In genomic region chr17:50143461-50144176, GRCh38 we compare ENCODE assay signal across 20 cellular contexts. TPM values are rescaled to one million over a fixed set of nuclear protein-coding genes. Genes with fewer than 3 reads are reported as not detected.
DNase-seq lines count a peak whose midpoint lies in the region; ATAC-seq and TF ChIP-seq lines count a peak whose summit lies in the region.
"Had no signal": no experiment of that assay in that cellular context is flagged by ENCODE, and none has a peak within 500 bp of the region (broad histone marks: within the 10 kb centered on the region; RNA-seq: fewer than 3 reads in every experiment).

No MANE protein-coding gene starts in this region.

- CTCF ChIA-PET in activated naive CD4-positive, alpha-beta T cell treated with anti-CD3 and anti-CD28 coated beads for 36 hours (lab: Charles Lee) = interaction anchor here (1.3 kb wide), 1 partner anchor 18 kb away, joined by 3 read pairs; no protein-coding TSS in a partner anchor
- CTCF ChIA-PET in A673 (lab: Charles Lee) = no interaction called here

- TF ChIP-seq CTCF in brain (conservative IDR thresholded peaks at IDR 0.05) = no peak
- no peak for TF ChIP-seq CTCF in A673 (conservative IDR thresholded peaks at IDR 0.05; ENCODE audit: low read depth, low read length)

- no peak overlapping the region for H3K27ac ChIP-seq in A673 (ENCODE audit: low read depth, low read length, poor library complexity, severe bottlenecking)

- no peak overlapping the region for H3K4me3 ChIP-seq in A673 (ENCODE audit: low read depth, low read length, poor library complexity, severe bottlenecking)
- H3K4me3 ChIP-seq: tibial nerve had no signal

- peaks cover 75% of the 10 kb centered on the region for H3K4me1 Mint-ChIP-seq in activated naive CD4-positive, alpha-beta T cell treated with anti-CD3 and anti-CD28 coated beads for 36 hours (ENCODE audit: low read depth)
- H3K4me1 Mint-ChIP-seq in T-helper 17 cell (peaks cover 80% of the 10 kb centered on the region), brain (peaks cover 49% of the 10 kb centered on the region)
- peaks cover 85% of the 10 kb centered on the region for H3K4me1 Mint-ChIP-seq in stimulated activated effector memory CD8-positive, alpha-beta T cell treated with anti-CD3 and anti-CD28 coated beads, Interleukin-12 subunit alpha, Interleukin-12 subunit beta, amount 100 ng/mL, for 72 hours

- H3K4me3 Mint-ChIP-seq in activated naive CD4-positive, alpha-beta T cell treated with anti-CD3 and anti-CD28 coated beads for 36 hours = no peak overlapping the region
- H3K4me3 Mint-ChIP-seq in T-helper 17 cell (peak overlapping the region; percentile 67), brain (peak overlapping the region in 1 of 5 experiments; percentile 30)
- H3K4me3 Mint-ChIP-seq in stimulated activated effector memory CD8-positive, alpha-beta T cell treated with anti-CD3 and anti-CD28 coated beads, Interleukin-12 subunit alpha, Interleukin-12 subunit beta, amount 100 ng/mL, for 72 hours = no peak overlapping the region

- peak overlapping the region; percentile 22 for H3K27ac Mint-ChIP-seq in activated naive CD4-positive, alpha-beta T cell treated with anti-CD3 and anti-CD28 coated beads for 36 hours
- H3K27ac Mint-ChIP-seq in T-helper 17 cell = peak overlapping the region; percentile 91
- peak overlapping the region in 4 of 5 experiments; percentile 24 to 60 (median 38) for H3K27ac Mint-ChIP-seq in brain
- peak overlapping the region; percentile 96 for H3K27ac Mint-ChIP-seq in stimulated activated effector memory CD8-positive, alpha-beta T cell treated with anti-CD3 and anti-CD28 coated beads, Interleukin-12 subunit alpha, Interleukin-12 subunit beta, amount 100 ng/mL, for 72 hours

- no TSS peak for BruUV-seq in A673 (replicated peaks; lab: Mats Ljungman, UMichigan)

- DNase-seq in activated naive CD4-positive, alpha-beta T cell treated with anti-CD3 and anti-CD28 coated beads for 36 hours = no peak
- no peak for DNase-seq in activated naive CD4-positive, alpha-beta T cell treated with Interleukin-2 at 50 U/mL for 16 hours
- DNase-seq in T-helper 17 cell (no peak), pons (ENCODE audit: low spot score) (no peak), A673 (ENCODE audit: low spot score) (no peak)
- no peak for DNase-seq in stimulated activated effector memory CD8-positive, alpha-beta T cell treated with anti-CD3 and anti-CD28 coated beads, Interleukin-12 subunit alpha, Interleukin-12 subunit beta, amount 100 ng/mL, for 72 hours (ENCODE audit: low spot score in 2 of 2)
- DNase-seq: activated CD4-positive, CD25-positive, alpha-beta regulatory T cell; activated naive CD4-positive, alpha-beta T cell; mesendoderm; OCI-M1; SIG-M5; small intestine had no signal

- H3K9me3 ChIP-seq in T-helper 17 cell (ENCODE audit: control insufficient read depth, low read length, poor library complexity, severe bottlenecking) (no peaks in the 10 kb centered on the region), A673 (ENCODE audit: low read depth, low read length, poor library complexity, severe bottlenecking) (no peaks in the 10 kb centered on the region)
- H3K9me3 ChIP-seq: tibial nerve had no signal

- H3K4me1 ChIP-seq in A673 (ENCODE audit: insufficient read depth, low read length, poor library complexity, severe bottlenecking) = peaks cover 23% of the 10 kb centered on the region

- peaks cover 68% of the 10 kb centered on the region for H3K36me3 ChIP-seq in A673 (ENCODE audit: insufficient read depth, low read length, poor library complexity, severe bottlenecking)

- peaks cover 65% of the 10 kb centered on the region for H3K36me3 Mint-ChIP-seq in activated naive CD4-positive, alpha-beta T cell treated with anti-CD3 and anti-CD28 coated beads for 36 hours (ENCODE audit: low read depth)
- H3K36me3 Mint-ChIP-seq in T-helper 17 cell (ENCODE audit: low read depth) = peaks cover 21% of the 10 kb centered on the region
- peaks cover 63% of the 10 kb centered on the region for H3K36me3 Mint-ChIP-seq in brain
- H3K36me3 Mint-ChIP-seq in stimulated activated effector memory CD8-positive, alpha-beta T cell treated with anti-CD3 and anti-CD28 coated beads, Interleukin-12 subunit alpha, Interleukin-12 subunit beta, amount 100 ng/mL, for 72 hours = peaks cover 97% of the 10 kb centered on the region

- POLR2A ChIA-PET in A673 (lab: Charles Lee; ENCODE audit: low non-redundant PET) = no interaction called here

- no peaks in the 10 kb centered on the region for H3K27me3 ChIP-seq in A673 (replicated peaks; ENCODE audit: insufficient read depth, low read depth, low read length, poor library complexity)
- H3K27me3 ChIP-seq: tibial nerve had no signal

- H3K27me3 Mint-ChIP-seq in activated naive CD4-positive, alpha-beta T cell treated with anti-CD3 and anti-CD28 coated beads for 36 hours (ENCODE audit: low read depth) = no peaks in the 10 kb centered on the region
- H3K27me3 Mint-ChIP-seq in T-helper 17 cell (no peaks in the 10 kb centered on the region), brain (peaks cover 10% of the 10 kb centered on the region)
- H3K27me3 Mint-ChIP-seq: stimulated activated naive CD8-positive, alpha-beta T cell treated with anti-CD3 and anti-CD28 coated beads, Interleukin-15, Interleukin-2, amounts not matched to agents 100 ng/mL and 50 ng/mL, for 24 hours had no signal

- H3K9me3 Mint-ChIP-seq in activated naive CD4-positive, alpha-beta T cell treated with anti-CD3 and anti-CD28 coated beads for 36 hours = no peaks in the 10 kb centered on the region
- H3K9me3 Mint-ChIP-seq in brain = no peaks in the 10 kb centered on the region
- no peaks in the 10 kb centered on the region for H3K9me3 Mint-ChIP-seq in stimulated activated effector memory CD8-positive, alpha-beta T cell treated with anti-CD3 and anti-CD28 coated beads, Interleukin-12 subunit alpha, Interleukin-12 subunit beta, amount 100 ng/mL, for 72 hours
- H3K9me3 Mint-ChIP-seq: stimulated activated naive CD8-positive, alpha-beta T cell treated with anti-CD3 and anti-CD28 coated beads, Interleukin-15, Interleukin-2, amounts not matched to agents 100 ng/mL and 50 ng/mL, for 24 hours had no signal

- ATAC-seq in T-helper 17 cell (no peak), GM21723 (IDR thresholded peaks at IDR 0.05; ENCODE audit: unreplicated experiment) (no peak)
- ATAC-seq in stimulated activated effector memory CD8-positive, alpha-beta T cell treated with anti-CD3 and anti-CD28 coated beads, Interleukin-12 subunit alpha, Interleukin-12 subunit beta, amount 100 ng/mL, for 72 hours = no peak

- intact Hi-C loops in activated naive CD4-positive, alpha-beta T cell treated with anti-CD3 and anti-CD28 coated beads for 36 hours (cut with micrococcal nuclease) = no loop called here
- intact Hi-C loops in A673 (cut with micrococcal nuclease; ENCODE audit: unreplicated experiment) = no loop called here

RNA-seq across cellular contexts. Expression of gene PPP1R9B, which starts 6.9 kb away (rescaled TPM):
- 10 to 100 TPM; 67.7 TPM for total RNA-seq in activated naive CD4-positive, alpha-beta T cell treated with anti-CD3 and anti-CD28 coated beads for 36 hours
- 100 to 1,000 TPM in 1 of 2 donors, 10 to 100 TPM in 1; 82.9 to 111 TPM for total RNA-seq in T-helper 17 cell
- polyA plus RNA-seq in brain (ENCODE audit: insufficient read depth, low read depth, low replicate concordance) = 53.1 TPM
- 61.3 and 68.4 TPM in 2 replicates for total RNA-seq in A673 (2021)

RNA-seq across cellular contexts. Expression of gene SAMD14, which starts 13.7 kb away (rescaled TPM):
- 1 to 10 TPM; 1.1 to 1.3 TPM for total RNA-seq in activated naive CD4-positive, alpha-beta T cell treated with anti-CD3 and anti-CD28 coated beads for 36 hours
- total RNA-seq in T-helper 17 cell (1 to 10 TPM; 1.7 to 5.8 TPM), A673 (2021) (45.0 and 51.4 TPM in 2 replicates)
- 24.4 TPM for polyA plus RNA-seq in brain (ENCODE audit: insufficient read depth, low read depth, low replicate concordance)

RNA-seq across cellular contexts. Expression of gene SGCA, which starts 22.2 kb away (rescaled TPM):
- under 1 TPM in 1 of 2 experiments, not detected in 1; 0.14 TPM for total RNA-seq in activated naive CD4-positive, alpha-beta T cell treated with anti-CD3 and anti-CD28 coated beads for 36 hours
- total RNA-seq in T-helper 17 cell (not detected), A673 (2021) (not detected in 2 replicates)
- 1.6 TPM for polyA plus RNA-seq in brain (ENCODE audit: insufficient read depth, low read depth, low replicate concordance)
- total RNA-seq: glomerular endothelial cell; H1; pulmonary artery endothelial cell; T-helper 2 cell treated with Interferon-gamma antibody and Interleukin-4, amounts not matched to agents 100 ng/mL and 5 ng/mL, for 36 hours had no signal

RNA-seq across cellular contexts. Expression of gene PDK2, which starts 48.5 kb away (rescaled TPM):
- total RNA-seq in activated naive CD4-positive, alpha-beta T cell treated with anti-CD3 and anti-CD28 coated beads for 36 hours = 10 to 100 TPM; 10.5 to 11.1 TPM
- total RNA-seq in T-helper 17 cell = 10 to 100 TPM; 19.9 to 20.9 TPM
- 80.8 TPM for polyA plus RNA-seq in brain (ENCODE audit: insufficient read depth, low read depth, low replicate concordance)
- total RNA-seq in A673 (2021) = 20.4 and 31.6 TPM in 2 replicates

RNA-seq across cellular contexts. Expression of gene COL1A1, which starts 57.8 kb away (rescaled TPM):
- 1 to 10 TPM in 1 of 2 experiments, under 1 TPM in 1; 0.95 to 1.7 TPM for total RNA-seq in activated naive CD4-positive, alpha-beta T cell treated with anti-CD3 and anti-CD28 coated beads for 36 hours
- total RNA-seq in T-helper 17 cell (10 to 100 TPM; 15.4 to 16.6 TPM), A673 (2021) (24.6 and 44.7 TPM in 2 replicates)
- polyA plus RNA-seq in brain (ENCODE audit: insufficient read depth, low read depth, low replicate concordance) = 11.2 TPM

Comparison
In these comparisons a context has a peak if more than half of its experiments do, and no peak if none do; other contexts are left out.
1. H3K27ac Mint-ChIP-seq: peak in every context shown above with its lines; median percentile 96 in stimulated activated effector memory CD8-positive, alpha-beta T cell treated with anti-CD3 and anti-CD28 coated beads, Interleukin-12 subunit alpha, Interleukin-12 subunit beta, amount 100 ng/mL, for 72 hours; 91 in T-helper 17 cell; 38 in brain; 22 in activated naive CD4-positive, alpha-beta T cell treated with anti-CD3 and anti-CD28 coated beads for 36 hours.